8 cellular contexts compared by ENCODE assay signal in the genomic region with DNA sequence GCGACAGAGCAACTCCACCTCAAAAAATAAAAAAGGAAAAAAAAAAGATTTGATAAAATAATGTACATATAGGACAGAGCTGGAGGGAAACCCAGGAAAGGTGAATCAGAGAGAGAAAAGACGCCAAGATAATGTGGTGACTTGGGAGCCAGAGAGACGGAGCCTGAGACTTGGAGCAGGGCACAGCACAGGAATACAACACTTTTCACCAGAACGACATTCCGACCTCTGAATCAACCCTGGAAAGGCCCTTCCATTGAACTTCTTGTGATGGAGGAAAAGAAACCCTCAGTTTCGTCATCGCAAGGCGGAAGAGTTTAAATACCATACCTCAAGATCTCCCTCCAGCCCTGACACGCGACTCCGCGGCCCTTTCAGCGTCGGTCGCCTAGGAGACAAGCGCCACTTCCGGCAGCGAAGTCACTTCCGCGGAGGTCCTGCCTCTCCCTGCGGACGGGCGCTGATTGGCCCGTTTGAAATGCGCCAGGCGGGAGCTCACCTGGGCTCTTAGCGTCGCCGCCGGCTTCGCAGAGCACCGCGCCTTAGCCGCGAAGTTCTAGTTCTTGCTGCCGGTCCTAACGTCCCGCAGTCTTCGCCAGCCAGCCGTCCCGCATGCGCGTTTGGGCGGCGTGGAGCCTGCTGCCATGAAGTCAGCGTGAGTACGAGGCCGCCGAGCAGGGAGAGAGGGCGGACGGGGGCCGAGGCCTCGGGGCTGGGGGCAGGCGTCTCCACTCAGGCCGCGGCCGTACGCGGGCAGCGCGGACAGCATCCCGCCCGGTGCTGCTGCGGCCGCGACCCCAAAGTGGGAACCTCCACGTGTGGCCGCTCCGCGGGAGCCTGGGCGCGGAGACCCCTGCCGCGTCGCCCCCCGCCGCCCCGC. TPM values are rescaled to one million over a fixed set of nuclear protein-coding genes. Genes with fewer than 3 reads are reported as not detected.
DNase-seq lines count a peak whose midpoint lies in the region; ATAC-seq and TF ChIP-seq lines count a peak whose summit lies in the region.

A gene (plus strand): TSS at position 528 of the 880 bp plus-strand sequence. CDS start 117 bp downstream, at position 645.

- peak within 1 kb of the TSS; percentile 75 to 85 (median 81) for H3K4me3 Mint-ChIP-seq in T-cell

- H3K27ac ChIP-seq in heart left ventricle (peak within 1 kb of the TSS in 6 of 12 donors; percentile 13 to 51 (median 34)), upper lobe of right lung (peak within 1 kb of the TSS; percentile 9)

- peak within 1 kb of the TSS; percentile 93 for H3K4me3 ChIP-seq in GM12875 (ENCODE audit: low read depth, low read length)
- H3K4me3 ChIP-seq in adipocyte (ENCODE audit: low read length) = peak within 1 kb of the TSS; percentile 83
- peak within 1 kb of the TSS; percentile 55 to 91 (median 79) for H3K4me3 ChIP-seq in heart left ventricle
- peak within 1 kb of the TSS; percentile 80 for H3K4me3 ChIP-seq in upper lobe of right lung

- H3K9me3 Mint-ChIP-seq in T-cell = no peaks in the 10 kb centered on the region

- TF ChIP-seq CTCF in GM12875 (IDR thresholded peaks at IDR 0.05; ENCODE audit: borderline replicate concordance, insufficient read depth, low read depth, low read length) (no peak), heart left ventricle (IDR thresholded peaks at IDR 0.05) (no peak), upper lobe of right lung (IDR thresholded peaks at IDR 0.05) (no peak)

- POLR2A ChIA-PET in T-cell (lab: Charles Lee) = interaction anchor here in 1 of 2 donors (0.7 to 2.7 kb wide), 3 partner anchors 39 to 55 kb away, joined by 3 to 9 read pairs (median 3); a partner anchor contains a TSS

- H3K4me1 Mint-ChIP-seq in T-cell = peaks cover 6 to 26% (median 10%) of the 10 kb centered on the region in 3 donors

- H3K9me3 ChIP-seq in adipocyte (ENCODE audit: control insufficient read depth, low read length) (no peaks in the 10 kb centered on the region), heart left ventricle (no peaks in the 10 kb centered on the region), upper lobe of right lung (no peaks in the 10 kb centered on the region)

- H3K4me1 ChIP-seq in adipocyte (ENCODE audit: control insufficient read depth, insufficient read depth, low read length) = peaks cover 11% of the 10 kb centered on the region
- H3K4me1 ChIP-seq in heart left ventricle = peaks cover 0 to 15% (median 2%) of the 10 kb centered on the region in 12 donors
- H3K4me1 ChIP-seq in upper lobe of right lung = no peaks in the 10 kb centered on the region

- peak within 1 kb of the TSS in 1 of 2 donors; percentile 20 for H3K27ac Mint-ChIP-seq in T-cell

- H3K27me3 ChIP-seq in adipocyte (replicated peaks; ENCODE audit: control insufficient read depth, insufficient read depth, low read length) (no peaks in the 10 kb centered on the region), heart left ventricle (no peaks in the 10 kb centered on the region), upper lobe of right lung (no peaks in the 10 kb centered on the region)

- peak; percentile 94 for ATAC-seq in HG02763 (IDR thresholded peaks at IDR 0.05; ENCODE audit: unreplicated experiment)
- ATAC-seq in T-cell (replicated peaks in 1 of 4) = peak; percentile 98 to 99 (median 98)
- ATAC-seq in heart left ventricle = peak; percentile 92 to 98 (median 98)
- peak; percentile 98 for ATAC-seq in upper lobe of right lung

- peaks cover 9 to 12% of the 10 kb centered on the region in 2 donors for H3K27me3 Mint-ChIP-seq in T-cell

- H3K36me3 Mint-ChIP-seq in T-cell = no peaks in the 10 kb centered on the region

- peak; percentile 74 for DNase-seq in NCI-H1417 treated with DMSO at 0.1 percent for 48 hours (lab: John Stamatoyannopoulos, UW)
- peak; percentile 84 to 96 (median 92) for DNase-seq in T-cell
- DNase-seq in adipocyte (ENCODE audit: low read depth) = peak; percentile 98
- DNase-seq in heart left ventricle = peak; percentile 84 to 94 (median 92)
- DNase-seq in posterior cingulate gyrus = peak; percentile 71 to 98 (median 88)
- peak; percentile 95 for DNase-seq in upper lobe of right lung

- H3K9ac ChIP-seq in adipocyte (ENCODE audit: low read length) = peak within 1 kb of the TSS; percentile 88

- CTCF ChIA-PET in T-cell (lab: Charles Lee) = interaction anchor here in 1 of 2 donors (0.8 to 2.7 kb wide), 2 partner anchors 49 to 54 kb away, joined by 4 to 8 read pairs; no protein-coding TSS in a partner anchor

- 2% methylated on average over 51 to 78 of the region's 78 CpGs for WGBS in heart left ventricle, 4 donors

- intact Hi-C loops in heart left ventricle (cut with DNase I) = loop anchor here in 3 of 10 donors (5.0 kb wide), 2 partner anchors 38 to 357 kb away; a partner anchor contains a TSS
- intact Hi-C loops in posterior cingulate gyrus (cut with DNase I) = no loop called here
- intact Hi-C loops in upper lobe of right lung (cut with DNase I) = no loop called here

- H3K36me3 ChIP-seq in adipocyte (ENCODE audit: control insufficient read depth, insufficient read depth, low read length, severe bottlenecking) (no peaks in the 10 kb centered on the region), heart left ventricle (no peaks in the 10 kb centered on the region), upper lobe of right lung (no peaks in the 10 kb centered on the region)

- no peak for TF ChIP-seq POLR2A in heart left ventricle (IDR thresholded peaks at IDR 0.05)

RNA-seq across cellular contexts. Expression of the gene that starts here (rescaled TPM):
- total RNA-seq in T-cell (1 to 10 TPM in 1 of 5 donors, under 1 TPM in 4; 0.36 to 2.2 (median 0.76) TPM), heart left ventricle (1 to 10 TPM in 4 of 9 donors, under 1 TPM in 4, not detected in 1; 0.32 to 7.7 (median 1.4) TPM), upper lobe of right lung (2.7 TPM)
- under 1 TPM; 0.23 to 0.54 TPM for polyA plus RNA-seq in heart left ventricle
